ENCODE assay signal across 11 cellular contexts in the genomic region with DNA sequence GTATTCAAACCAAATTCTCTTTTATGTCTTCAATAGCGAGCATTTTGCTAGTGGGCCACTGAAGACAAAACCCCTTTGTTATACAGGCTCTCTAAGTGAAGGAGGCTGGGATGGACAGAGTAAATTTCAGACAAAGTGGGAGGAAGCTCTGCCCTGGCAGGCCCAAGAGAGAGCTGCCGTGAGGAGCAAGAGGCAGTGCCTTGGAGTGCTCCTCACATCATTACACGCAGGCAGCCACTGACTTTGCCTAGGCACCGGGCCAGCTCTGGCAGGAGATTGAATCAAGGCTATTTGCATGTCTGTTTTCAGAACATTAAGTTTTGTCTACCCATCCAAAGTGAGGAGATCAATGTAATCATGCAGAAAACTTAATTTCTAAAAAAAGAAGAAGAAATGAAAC.
A peak's percentile ranks its signal among the peaks of the same experiment; 100 is the strongest.
DNase-seq lines count a peak whose midpoint lies in the region; ATAC-seq and TF ChIP-seq lines count a peak whose summit lies in the region.
"Had no signal": no experiment of that assay in that cellular context is flagged by ENCODE, and none has a peak within 500 bp of the region (broad histone marks: within the 10 kb centered on the region; RNA-seq: fewer than 3 reads in every experiment).

No MANE protein-coding gene starts in this region.

- H3K4me3 ChIP-seq in HEK293 (ENCODE audit: low read depth, low read length) (no peak overlapping the region), adrenal gland (no peak overlapping the region), left lung (no peak overlapping the region)

- H3K36me3 ChIP-seq in HEK293 (ENCODE audit: control insufficient read depth in 2 of 2, insufficient read depth in 1 of 2, low read length in 2 of 2) (no peaks in the 10 kb centered on the region), adrenal gland (replicated peaks in 1 of 2) (no peaks in the 10 kb centered on the region), left lung (no peaks in the 10 kb centered on the region)

- H3K27me3 ChIP-seq in adrenal gland (no peaks in the 10 kb centered on the region), left lung (no peaks in the 10 kb centered on the region)

- 32 to 45% (median 39%) methylated on average over 4 of the region's 4 CpGs for WGBS in adrenal gland, 4 donors

- peak in 1 of 2 donors; percentile 29 for TF ChIP-seq POLR2A in adrenal gland (IDR thresholded peaks at IDR 0.05)

- POLR2A ChIA-PET in HEK293 (lab: Yijun Ruan, JAX), result no interaction called here

- ATAC-seq in left lung, result peak; percentile 80
- ATAC-seq: stimulated activated memory B cell treated with anti-CD40 and anti-IgM and Interleukin-4, amounts not matched to agents 10 μg/mL and 1 μg/mL and 100 μg/mL, for 72 hours had no signal

- H3K27ac ChIP-seq in HEK293 (ENCODE audit: extremely low read depth, low read depth, low read length), result no peak overlapping the region
- H3K27ac ChIP-seq in adrenal gland, result peak overlapping the region; percentile 39 to 85 (median 68)
- peak overlapping the region in 1 of 2 donors; percentile 46 for H3K27ac ChIP-seq in left lung
- H3K27ac ChIP-seq: KMS-11 had no signal

- H3K9me3 ChIP-seq in HEK293 (ENCODE audit: control insufficient read depth, insufficient read depth, low read depth, low read length), result no peaks in the 10 kb centered on the region
- H3K9me3 ChIP-seq in adrenal gland (replicated peaks in 1 of 3), result no peaks in the 10 kb centered on the region
- H3K9me3 ChIP-seq in left lung, result no peaks in the 10 kb centered on the region

- CTCF ChIA-PET in HEK293 (lab: Yijun Ruan, JAX), result interaction anchor here (3.4 kb wide), 1 partner anchor 307 kb away, joined by 15 read pairs; no protein-coding TSS in a partner anchor

- in situ Hi-C loops in KBM-7 (cut with MboI; ENCODE audit: low pct_unique_long_range_greater_than_20kb, low sequenced_read_pairs), result no loop called here

- TF ChIP-seq CTCF in HEK293 (tag by site-specific recombination; IDR thresholded peaks at IDR 0.05) (no peak), adrenal gland (IDR thresholded peaks at IDR 0.05) (no peak), left lung (IDR thresholded peaks at IDR 0.05) (no peak)

- peak; percentile 11 for DNase-seq in DMS79 (lab: John Stamatoyannopoulos, UW)
- peak; percentile 82 to 95 (median 88) for DNase-seq in adrenal gland
- DNase-seq in left lung, result peak; percentile 72 to 80
- no peak for DNase-seq in activated CD4-positive, alpha-beta T cell treated with anti-CD3 and anti-CD28 coated beads for 1 hour
- DNase-seq in KBM-7, result no peak
- no peak for DNase-seq in activated effector memory CD4-positive, alpha-beta T cell treated with anti-CD3 and anti-CD28 coated beads, Interleukin-2, amount 50 U/mL, for 16 hours
- no peak for DNase-seq in SW 1271 (lab: John Stamatoyannopoulos, UW)
- DNase-seq: CD8-positive, alpha-beta memory T cell had no signal

- intact Hi-C loops in adrenal gland (cut with DNase I), result loop anchor here in 1 of 2 donors (10.0 kb wide), 1 partner anchor 334 kb away; no protein-coding TSS in a partner anchor
- intact Hi-C loops in left lung (cut with DNase I), result loop anchor here in 1 of 2 donors (10.0 kb wide), 2 partner anchors 84 to 334 kb away; no protein-coding TSS in a partner anchor

- peaks cover 8% of the 10 kb centered on the region for H3K4me1 ChIP-seq in HEK293 (ENCODE audit: control insufficient read depth, insufficient read depth, low read length)
- peaks cover 35 to 48% of the 10 kb centered on the region in 2 donors for H3K4me1 ChIP-seq in adrenal gland (replicated peaks in 1 of 2)
- peaks cover 14 to 22% of the 10 kb centered on the region in 2 donors for H3K4me1 ChIP-seq in left lung

TF ChIP-seq in HEK293, 187 proteins besides CTCF, POLR2A, EP300 and RAD21:
- TF ChIP-seq ZBTB17 (tag by site-specific recombination; IDR thresholded peaks at IDR 0.05) (0 out of 2 replicates have a peak, but pooled peaks have one; percentile 14), ZNF600 (tag by site-specific recombination; IDR thresholded peaks at IDR 0.05) (no peak)

Comparison
In these comparisons a context has a peak if more than half of its experiments do, and no peak if none do; other contexts are left out.
1. DNase-seq: peak in DMS79 (single experiment), adrenal gland (7 of 7) and left lung (2 of 2); none in activated CD4-positive, alpha-beta T cell treated with anti-CD3 and anti-CD28 coated beads for 1 hour (single experiment), KBM-7 (single experiment), activated effector memory CD4-positive, alpha-beta T cell treated with anti-CD3 and anti-CD28 coated beads, Interleukin-2, amount 50 U/mL, for 16 hours (single experiment) and SW 1271 (0 of 2).